Comparison of ENCODE assay signal across 2 cellular contexts in the genomic region with DNA sequence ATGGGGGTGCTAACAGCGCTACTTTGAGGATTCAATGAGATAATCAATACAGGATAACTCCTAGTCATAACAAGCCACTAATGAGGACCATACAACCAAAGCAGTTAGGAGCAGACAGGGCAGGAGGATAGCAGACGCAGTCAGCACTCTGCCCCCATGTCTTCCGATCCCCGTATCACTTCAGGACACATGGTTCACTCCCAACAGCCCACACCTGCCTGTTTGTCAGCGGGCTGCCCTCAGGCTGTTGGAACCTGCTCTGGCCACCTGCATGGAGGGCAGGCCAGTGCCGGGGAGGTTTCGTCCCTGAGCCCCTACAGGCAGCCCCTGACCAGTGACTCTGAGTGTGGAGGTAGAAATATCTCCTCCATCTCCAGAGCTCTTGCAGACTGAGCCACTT.
TF ChIP-seq lines count a peak whose summit lies in the region.

No MANE protein-coding gene starts in this region.

TF ChIP-seq in IMR-90, 13 proteins besides CTCF, POLR2A, EP300 and RAD21:
- TF ChIP-seq FOS (IDR thresholded peaks at IDR 0.05; ENCODE audit: low read depth, low read length) (no peak), BHLHE40 (IDR thresholded peaks at IDR 0.05; ENCODE audit: low read depth, low read length) (no peak)

TF ChIP-seq in HEK293T, 16 proteins besides CTCF, POLR2A, EP300 and RAD21:
- TF ChIP-seq LEF1 (IDR thresholded peaks at IDR 0.05; ENCODE audit: borderline replicate concordance): no peak
- no peak for TF ChIP-seq FOXK2 (IDR thresholded peaks at IDR 0.05)
- TF ChIP-seq BHLHE40 (IDR thresholded peaks at IDR 0.05; ENCODE audit: borderline replicate concordance): no peak
- no peak for TF ChIP-seq CTBP1 (IDR thresholded peaks at IDR 0.05; ENCODE audit: borderline replicate concordance)
- TF ChIP-seq, protein P1, sequence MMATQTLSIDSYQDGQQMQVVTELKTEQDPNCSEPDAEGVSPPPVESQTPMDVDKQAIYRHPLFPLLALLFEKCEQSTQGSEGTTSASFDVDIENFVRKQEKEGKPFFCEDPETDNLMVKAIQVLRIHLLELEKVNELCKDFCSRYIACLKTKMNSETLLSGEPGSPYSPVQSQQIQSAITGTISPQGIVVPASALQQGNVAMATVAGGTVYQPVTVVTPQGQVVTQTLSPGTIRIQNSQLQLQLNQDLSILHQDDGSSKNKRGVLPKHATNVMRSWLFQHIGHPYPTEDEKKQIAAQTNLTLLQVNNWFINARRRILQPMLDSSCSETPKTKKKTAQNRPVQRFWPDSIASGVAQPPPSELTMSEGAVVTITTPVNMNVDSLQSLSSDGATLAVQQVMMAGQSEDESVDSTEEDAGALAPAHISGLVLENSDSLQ (IDR thresholded peaks at IDR 0.05): no peak
- TF ChIP-seq FOXA1 (IDR thresholded peaks at IDR 0.05): no peak
- no peak for TF ChIP-seq L3MBTL2 (conservative IDR thresholded peaks at IDR 0.05)
